ENCODE assay signal across 8 cellular contexts in the genomic region with DNA sequence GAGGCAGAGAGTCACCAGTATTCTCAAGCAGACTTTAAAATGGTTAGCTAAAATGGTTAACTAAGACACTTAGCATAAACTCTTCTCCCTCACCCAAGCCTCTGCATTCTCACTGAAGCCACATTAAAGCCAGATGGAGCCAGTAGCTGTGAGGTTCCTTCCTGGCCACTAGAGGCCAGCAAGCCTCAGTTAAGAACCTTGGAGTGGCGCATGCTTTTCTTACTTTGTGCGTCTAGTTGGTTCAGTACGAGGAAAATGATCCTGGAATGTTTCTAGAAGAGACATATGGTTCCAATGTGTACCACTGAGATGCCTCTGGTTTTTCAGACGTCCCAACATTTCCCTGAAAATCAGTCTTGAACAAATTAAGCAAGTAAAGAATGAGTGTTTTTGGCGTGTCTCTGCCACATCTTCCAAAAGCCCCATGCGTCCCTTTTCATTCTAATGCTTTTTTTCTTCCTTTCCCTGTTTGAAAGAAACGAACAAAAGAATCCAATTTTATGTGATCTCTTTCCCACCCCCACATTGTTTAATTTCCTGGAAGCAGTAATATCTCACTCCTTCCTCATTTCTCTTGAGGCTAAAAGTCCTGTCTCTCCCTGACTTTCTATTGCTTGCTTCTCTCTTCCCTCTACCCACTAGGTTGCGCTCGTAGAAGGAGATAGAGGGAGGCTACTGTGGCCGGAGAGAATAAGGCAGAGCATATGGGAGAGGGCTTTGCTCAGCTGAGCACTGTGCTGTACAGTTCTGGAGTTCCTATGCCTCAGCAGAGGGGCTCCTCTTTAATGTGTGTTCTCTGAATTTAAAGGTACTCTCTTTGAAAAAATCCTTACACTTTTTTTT.
DNase-seq lines count a peak whose midpoint lies in the region; ATAC-seq lines count a peak whose summit lies in the region.

No MANE protein-coding gene starts in this region.

- H3K18ac ChIP-seq in trophoblast cell (ENCODE audit: low read length): no peak overlapping the region

- no peak overlapping the region for H2BK5ac ChIP-seq in trophoblast cell (ENCODE audit: low read depth, low read length, poor library complexity)

- no peak overlapping the region for H4K8ac ChIP-seq in trophoblast cell (ENCODE audit: low read depth, low read length)

- no peak overlapping the region for H3K23ac ChIP-seq in trophoblast cell (ENCODE audit: low read length)

- H3K27ac Mint-ChIP-seq in activated T-helper 17 cell treated with anti-CD3 and anti-CD28 coated beads, Interleukin-2, amount 50 U/mL, for 72 hours: no peak overlapping the region

- peak overlapping the region; percentile 67 for H3K4me3 Mint-ChIP-seq in activated T-helper 17 cell treated with anti-CD3 and anti-CD28 coated beads, Interleukin-2, amount 50 U/mL, for 72 hours

- H3K4me3 ChIP-seq in trophoblast cell (ENCODE audit: low read depth, low read length): no peak overlapping the region

- no peaks in the 10 kb centered on the region for H3K9me3 ChIP-seq in trophoblast cell (ENCODE audit: insufficient read depth, low read depth, low read length)

- no peaks in the 10 kb centered on the region for H3K9me3 Mint-ChIP-seq in activated T-helper 17 cell treated with anti-CD3 and anti-CD28 coated beads, Interleukin-2, amount 50 U/mL, for 72 hours

- H2BK120ac ChIP-seq in trophoblast cell (ENCODE audit: insufficient read depth, low read length, poor library complexity): no peak overlapping the region

- no peaks in the 10 kb centered on the region for H3K27me3 Mint-ChIP-seq in activated T-helper 17 cell treated with anti-CD3 and anti-CD28 coated beads, Interleukin-2, amount 50 U/mL, for 72 hours

- H2AK5ac ChIP-seq in trophoblast cell (ENCODE audit: low read length): no peak overlapping the region

- no peak overlapping the region for H3K9ac ChIP-seq in trophoblast cell (ENCODE audit: low read length)

- H3K36me3 ChIP-seq in trophoblast cell (ENCODE audit: control insufficient read depth in 1 of 2, insufficient read depth in 2 of 2, low read length in 2 of 2): no peaks in the 10 kb centered on the region

- no peak overlapping the region for H2AFZ ChIP-seq in trophoblast cell (ENCODE audit: insufficient read depth, low read length, poor library complexity)

- H3K79me2 ChIP-seq in trophoblast cell (ENCODE audit: control insufficient read depth, insufficient read depth, low read length, poor library complexity): no peaks in the 10 kb centered on the region

- H4K91ac ChIP-seq in trophoblast cell (ENCODE audit: low read depth, low read length): no peak overlapping the region

- H3K27ac ChIP-seq in trophoblast cell (ENCODE audit: low read depth, low read length): no peak overlapping the region

- peak overlapping the region; percentile 54 for H3K4me2 ChIP-seq in trophoblast cell (ENCODE audit: low read length)

- no peaks in the 10 kb centered on the region for H3K36me3 Mint-ChIP-seq in activated T-helper 17 cell treated with anti-CD3 and anti-CD28 coated beads, Interleukin-2, amount 50 U/mL, for 72 hours (ENCODE audit: low read depth)

- H4K12ac ChIP-seq in trophoblast cell (ENCODE audit: low read depth, low read length): no peak overlapping the region

- no peak overlapping the region for H3K4ac ChIP-seq in trophoblast cell (ENCODE audit: low read depth, low read length)

- H3K4me1 Mint-ChIP-seq in activated T-helper 17 cell treated with anti-CD3 and anti-CD28 coated beads, Interleukin-2, amount 50 U/mL, for 72 hours: no peaks in the 10 kb centered on the region

- no CpG with 5 or more reads among the region's 10 CpGs for WGBS in trophoblast cell (ENCODE audit: extremely low coverage, insufficient coverage, insufficient read length)

- peak; percentile 96 for ATAC-seq in GM18858 (IDR thresholded peaks at IDR 0.05; ENCODE audit: unreplicated experiment)
- peak; percentile 98 for ATAC-seq in HG02973 (IDR thresholded peaks at IDR 0.05; ENCODE audit: unreplicated experiment)
- ATAC-seq in activated T-helper 17 cell treated with anti-CD3 and anti-CD28 coated beads, Interleukin-2, amount 50 U/mL, for 72 hours (replicated peaks): peak; percentile 59

- DNase-seq in CD1c-positive myeloid dendritic cell (ENCODE audit: extremely low spot score) (peak; percentile 32), NCI-H446 (lab: John Stamatoyannopoulos, UW) (peak; percentile 12 to 50), glomerular visceral epithelial cell (ENCODE audit: extremely low spot score) (peak; percentile 8), trophoblast cell (peak in 1 of 2 donors; percentile 61), C1 segment of cervical spinal cord (lab: John Stamatoyannopoulos, UW) (no peak)

- H3K14ac ChIP-seq in trophoblast cell (ENCODE audit: low read length): no peak overlapping the region

- H3K79me1 ChIP-seq in trophoblast cell (ENCODE audit: low read length): no peaks in the 10 kb centered on the region

- no peaks in the 10 kb centered on the region for H3K4me1 ChIP-seq in trophoblast cell (ENCODE audit: control insufficient read depth in 1 of 2, insufficient read depth in 2 of 2, low read length in 2 of 2)

- H2BK12ac ChIP-seq in trophoblast cell (ENCODE audit: low read length): no peak overlapping the region

- H3K27me3 ChIP-seq in trophoblast cell (ENCODE audit: insufficient read depth, low read length): no peaks in the 10 kb centered on the region

Comparison
In these comparisons a context has a peak if more than half of its experiments do, and no peak if none do; other contexts are left out.
1. DNase-seq: peak in CD1c-positive myeloid dendritic cell (single experiment), NCI-H446 (2 of 2) and glomerular visceral epithelial cell (single experiment); none in C1 segment of cervical spinal cord (0 of 14).
2. Peak in every context shown above with its lines, with median percentiles within 50 percentile points of each other: ATAC-seq.